Comparison of ENCODE assay signal across 8 cellular contexts in the genomic region with DNA sequence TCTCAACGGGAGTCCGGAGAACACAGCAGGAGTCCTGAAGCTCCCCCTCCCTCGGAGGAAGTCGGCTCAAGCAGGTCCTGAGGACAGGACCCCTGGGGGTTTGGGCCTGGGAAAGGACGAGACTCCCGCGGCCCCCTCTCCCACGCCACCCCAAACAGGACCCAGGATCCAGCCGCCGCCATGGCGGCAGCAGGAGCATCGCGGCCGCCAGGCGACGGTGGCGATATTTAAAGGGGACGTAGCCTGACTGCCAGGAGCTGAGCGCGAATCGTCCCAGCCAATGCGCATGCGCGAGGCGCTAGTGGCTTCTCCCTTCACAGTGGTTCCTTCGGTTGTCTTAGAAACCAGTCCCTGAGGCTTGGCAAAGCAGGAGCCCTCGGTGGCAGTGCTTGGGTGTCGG.
DNase-seq lines count a peak whose midpoint lies in the region; ATAC-seq and TF ChIP-seq lines count a peak whose summit lies in the region.
"Not testable (repeated sequence)": the region's sequence is repeated elsewhere in the genome, so short reads cannot be mapped to it uniquely, and the experiment has no call there.

No MANE protein-coding gene starts in this region.

- H3K4me1 ChIP-seq in ES-I3 (ENCODE audit: insufficient read depth, low read length); Peyer's patch; sigmoid colon; suprapubic skin: not testable (repeated sequence)

- H3K9me3 ChIP-seq in ES-I3 (ENCODE audit: control insufficient read depth, insufficient read depth, low read length); Peyer's patch; sigmoid colon; suprapubic skin: not testable (repeated sequence)

- not testable (repeated sequence) for H3K4me1 Mint-ChIP-seq in activated T-cell treated with anti-CD3 and anti-CD28 coated beads, Interleukin-2, amount 50 U/mL, for 24 hours (ENCODE audit: low read depth); effector memory CD8-positive, alpha-beta T cell (ENCODE audit: low read depth in 2 of 2)

- not testable (repeated sequence) for H3K27me3 ChIP-seq in Peyer's patch, sigmoid colon, suprapubic skin

- peak overlapping the region; percentile 30; the same call in 1 of the 2 replicates for H3K9ac ChIP-seq in ES-I3 (ENCODE audit: low read depth, low read length)

- H3K36me3 ChIP-seq in ES-I3 (ENCODE audit: insufficient read depth, low read length); Peyer's patch; sigmoid colon; suprapubic skin: not testable (repeated sequence)

- not testable (repeated sequence) for TF ChIP-seq POLR2A in Peyer's patch (IDR thresholded peaks at IDR 0.05); sigmoid colon (IDR thresholded peaks at IDR 0.05); suprapubic skin (IDR thresholded peaks at IDR 0.05)

- TF ChIP-seq CTCF in Peyer's patch (IDR thresholded peaks at IDR 0.05); sigmoid colon (IDR thresholded peaks at IDR 0.05); suprapubic skin (IDR thresholded peaks at IDR 0.05): not testable (repeated sequence)

- DNase-seq in Peyer's patch (peak; percentile 62 to 86 (median 85)), left lobe of liver (ENCODE audit: low spot score) (peak; percentile 72), sigmoid colon (peak; percentile 91), suprapubic skin (ENCODE audit: low spot score in 2 of 2) (peak; percentile 86 to 87)
- peak; percentile 80 for DNase-seq in activated T-cell treated with anti-CD3 and anti-CD28 coated beads, Interleukin-2, amount 50 U/mL, for 24 hours
- DNase-seq in effector memory CD8-positive, alpha-beta T cell = peak; percentile 17 to 56 (median 36)

- H3K27me3 Mint-ChIP-seq in activated T-cell treated with anti-CD3 and anti-CD28 coated beads, Interleukin-2, amount 50 U/mL, for 24 hours; effector memory CD8-positive, alpha-beta T cell: not testable (repeated sequence)

- intact Hi-C loops in sigmoid colon (cut with DNase I) = not testable (repeated sequence)

- ATAC-seq in HG02678 (IDR thresholded peaks at IDR 0.05; ENCODE audit: unreplicated experiment) (peak; percentile 93), left lobe of liver (peak; percentile 60)
- peak; percentile 58 for ATAC-seq in effector memory CD8-positive, alpha-beta T cell (replicated peaks)

- WGBS in sigmoid colon, 2 donors = 61 to 63% methylated on average over 28 of the region's 28 CpGs
- WGBS in suprapubic skin = 78% methylated on average over 28 of the region's 28 CpGs

- peak overlapping the region; percentile 66 for H3K4me3 Mint-ChIP-seq in activated T-cell treated with anti-CD3 and anti-CD28 coated beads, Interleukin-2, amount 50 U/mL, for 24 hours
- peak overlapping the region; percentile 46 to 47 for H3K4me3 Mint-ChIP-seq in effector memory CD8-positive, alpha-beta T cell

- H3K4me3 ChIP-seq in Peyer's patch = peak overlapping the region in 3 of 4 donors; percentile 23 to 51 (median 46)
- H3K4me3 ChIP-seq in sigmoid colon = peak overlapping the region; percentile 37 to 46 (median 42)
- H3K4me3 ChIP-seq in suprapubic skin = peak overlapping the region; percentile 49

- H3K9me3 Mint-ChIP-seq in activated T-cell treated with anti-CD3 and anti-CD28 coated beads, Interleukin-2, amount 50 U/mL, for 24 hours = peaks cover 15% of the 10 kb centered on the region
- peaks cover 14 to 38% of the 10 kb centered on the region in 2 donors for H3K9me3 Mint-ChIP-seq in effector memory CD8-positive, alpha-beta T cell

- peak overlapping the region; percentile 40 for H3K27ac Mint-ChIP-seq in activated T-cell treated with anti-CD3 and anti-CD28 coated beads, Interleukin-2, amount 50 U/mL, for 24 hours
- not testable (repeated sequence) for H3K27ac Mint-ChIP-seq in effector memory CD8-positive, alpha-beta T cell

- H3K27ac ChIP-seq in Peyer's patch (peak overlapping the region in 2 of 4 donors; percentile 42 to 66), sigmoid colon (peak overlapping the region; percentile 36 to 76 (median 68))
- H3K27ac ChIP-seq in suprapubic skin = not testable (repeated sequence)

- not testable (repeated sequence) for H3K36me3 Mint-ChIP-seq in activated T-cell treated with anti-CD3 and anti-CD28 coated beads, Interleukin-2, amount 50 U/mL, for 24 hours (ENCODE audit: low read depth); effector memory CD8-positive, alpha-beta T cell (ENCODE audit: insufficient read depth)

- not testable (repeated sequence) for TF ChIP-seq EP300 in sigmoid colon (IDR thresholded peaks at IDR 0.05); suprapubic skin (IDR thresholded peaks at IDR 0.05)

Comparison
In these comparisons a context has a peak if more than half of its experiments do, and no peak if none do; other contexts are left out.
1. DNase-seq: peak in every context shown above with its lines; median percentile 91 in sigmoid colon; 86 in suprapubic skin; 85 in Peyer's patch; 80 in activated T-cell treated with anti-CD3 and anti-CD28 coated beads, Interleukin-2, amount 50 U/mL, for 24 hours; 72 in left lobe of liver; 36 in effector memory CD8-positive, alpha-beta T cell.